ENCODE assay signal across 11 cellular contexts in genomic region chrX:134423606-134424005, GRCh38. TPM values are rescaled to one million over a fixed set of nuclear protein-coding genes. Genes with fewer than 3 reads are reported as not detected.
DNase-seq lines count a peak whose midpoint lies in the region; ATAC-seq and TF ChIP-seq lines count a peak whose summit lies in the region.
"Had no signal": no experiment of that assay in that cellular context is flagged by ENCODE, and none has a peak within 500 bp of the region (broad histone marks: within the 10 kb centered on the region; RNA-seq: fewer than 3 reads in every experiment).

No MANE protein-coding gene starts in this region.

- H3K9ac ChIP-seq in adipocyte (ENCODE audit: low read length), result no peak overlapping the region

- no peaks in the 10 kb centered on the region for H3K4me1 ChIP-seq in adipocyte (ENCODE audit: control insufficient read depth, insufficient read depth, low read length)

- no peaks in the 10 kb centered on the region for H3K36me3 Mint-ChIP-seq in activated naive CD4-positive, alpha-beta T cell treated with anti-CD3 and anti-CD28 coated beads, Interleukin-2, amount 50 U/mL, for 72 hours

- H3K4me3 ChIP-seq in BJ (ENCODE audit: low read depth, low read length) (no peak overlapping the region), adipocyte (ENCODE audit: low read length) (no peak overlapping the region)
- H3K4me3 ChIP-seq: SJSA1 had no signal

- POLR2A ChIA-PET in BJ (lab: Charles Lee), result no interaction called here

- no peak for DNase-seq in BJ (ENCODE audit: low read depth)
- peak; percentile 32 for DNase-seq in HT-29 (ENCODE audit: low spot score)
- peak; percentile 47 for DNase-seq in adipocyte (ENCODE audit: low read depth)
- DNase-seq in left kidney (ENCODE audit: low read depth, low spot score), result peak; percentile 35
- no peak for DNase-seq in activated CD4-positive, CD25-positive, alpha-beta regulatory T cell treated with anti-CD3 and anti-CD28 coated beads, Interleukin-2, amount 50 U/mL, for 72 hours
- DNase-seq in NCI-H345 treated with DMSO at 0.1 percent for 48 hours (lab: John Stamatoyannopoulos, UW; ENCODE audit: unreplicated experiment), result no peak
- DNase-seq in activated naive CD4-positive, alpha-beta T cell treated with anti-CD3 and anti-CD28 coated beads, Interleukin-2, amount 50 U/mL, for 72 hours (ENCODE audit: low spot score in 2 of 2), result no peak
- no peak for DNase-seq in NCI-H128 (lab: John Stamatoyannopoulos, UW; ENCODE audit: unreplicated experiment)
- DNase-seq: activated naive CD4-positive, alpha-beta T cell treated with Interleukin-2 at 50 U/mL for 16 hours; kidney glomerular epithelial cell had no signal

- no peaks in the 10 kb centered on the region for H3K9me3 ChIP-seq in adipocyte (ENCODE audit: control insufficient read depth, low read length)
- H3K9me3 ChIP-seq: SJSA1 had no signal

- no peaks in the 10 kb centered on the region for H3K27me3 ChIP-seq in BJ (ENCODE audit: control insufficient read depth, insufficient read depth, low read length)
- peaks cover 2% of the 10 kb centered on the region for H3K27me3 ChIP-seq in adipocyte (replicated peaks; ENCODE audit: control insufficient read depth, insufficient read depth, low read length)
- H3K27me3 ChIP-seq: SJSA1 had no signal

- peak; percentile 42; the same call in 1 of the 2 replicates for TF ChIP-seq CTCF in BJ (IDR thresholded peaks at IDR 0.05; ENCODE audit: insufficient read depth, low read depth, low read length)

- no peaks in the 10 kb centered on the region for H3K9me3 Mint-ChIP-seq in activated naive CD4-positive, alpha-beta T cell treated with anti-CD3 and anti-CD28 coated beads, Interleukin-2, amount 50 U/mL, for 72 hours

- no peak for ATAC-seq in activated naive CD4-positive, alpha-beta T cell treated with anti-CD3 and anti-CD28 coated beads, Interleukin-2, amount 50 U/mL, for 72 hours

- H3K27ac Mint-ChIP-seq in activated naive CD4-positive, alpha-beta T cell treated with anti-CD3 and anti-CD28 coated beads, Interleukin-2, amount 50 U/mL, for 72 hours, result no peak overlapping the region

- CTCF ChIA-PET in BJ (lab: Yijun Ruan, JAX), result interaction anchor here (1.2 kb wide), 1 partner anchor 98 kb away, joined by 3 read pairs; no protein-coding TSS in a partner anchor

- H3K36me3 ChIP-seq in BJ (ENCODE audit: control insufficient read depth, insufficient read depth, low read length) (no peaks in the 10 kb centered on the region), adipocyte (ENCODE audit: control insufficient read depth, insufficient read depth, low read length, severe bottlenecking) (peaks cover 8% of the 10 kb centered on the region)
- H3K36me3 ChIP-seq: SJSA1 had no signal

RNA-seq across cellular contexts. Expression of gene HPRT1, which starts 36.4 kb away (rescaled TPM):
- 8.8 and 20.6 TPM in 2 replicates for polyA plus RNA-seq in BJ (2011; rRNA removed)
- polyA minus RNA-seq in BJ (2011; rRNA and poly(A)+ RNA removed), result 4.1 and 4.2 TPM in 2 replicates
- 7.2 and 8.8 TPM in 2 replicates for total RNA-seq in HT-29 (2014; rRNA removed; shearing (Covaris generic))
- total RNA-seq in activated naive CD4-positive, alpha-beta T cell treated with anti-CD3 and anti-CD28 coated beads, Interleukin-2, amount 50 U/mL, for 72 hours, result 10 to 100 TPM; 96.0 to 96.2 TPM

RNA-seq across cellular contexts. Expression of gene PHF6, which starts 50.5 kb away (rescaled TPM):
- polyA plus RNA-seq in BJ (2011; rRNA removed), result 3.6 and 10.1 TPM in 2 replicates
- 4.1 and 5.6 TPM in 2 replicates for polyA minus RNA-seq in BJ (2011; rRNA and poly(A)+ RNA removed)
- total RNA-seq in HT-29 (2014; rRNA removed; shearing (Covaris generic)), result 6.4 and 7.5 TPM in 2 replicates
- 10 to 100 TPM; 45.6 to 79.0 TPM for total RNA-seq in activated naive CD4-positive, alpha-beta T cell treated with anti-CD3 and anti-CD28 coated beads, Interleukin-2, amount 50 U/mL, for 72 hours

Comparison
In these comparisons a context has a peak if more than half of its experiments do, and no peak if none do; other contexts are left out.
1. DNase-seq: peak in HT-29 (single experiment), adipocyte (single experiment) and left kidney (single experiment); none in BJ (single experiment), activated CD4-positive, CD25-positive, alpha-beta regulatory T cell treated with anti-CD3 and anti-CD28 coated beads, Interleukin-2, amount 50 U/mL, for 72 hours (single experiment), NCI-H345 treated with DMSO at 0.1 percent for 48 hours (single experiment), activated naive CD4-positive, alpha-beta T cell treated with anti-CD3 and anti-CD28 coated beads, Interleukin-2, amount 50 U/mL, for 72 hours (0 of 2) and NCI-H128 (single experiment).